Comparison of ENCODE assay signal across 4 cellular contexts in genomic region chr5:49530-49929, GRCh38.
A peak's percentile ranks its signal among the peaks of the same experiment; 100 is the strongest.
TF ChIP-seq lines count a peak whose summit lies in the region.
"Not testable (repeated sequence)": the region's sequence is repeated elsewhere in the genome, so short reads cannot be mapped to it uniquely, and the experiment has no call there.

No MANE protein-coding gene starts in this region.

TF ChIP-seq in A549, 52 proteins besides CTCF, POLR2A, EP300 and RAD21:
- TF ChIP-seq ESRRA (IDR thresholded peaks at IDR 0.05; ENCODE audit: borderline replicate concordance, low read length), result peak; percentile 20; the same call in 1 of the 2 replicates
TF ChIP-seq in A549: peak in this region for 1; not testable (repeated sequence) for 51.

TF ChIP-seq in HCT116, 20 proteins besides CTCF, POLR2A, EP300 and RAD21:
- TF ChIP-seq ELF1 (IDR thresholded peaks at IDR 0.05; ENCODE audit: borderline replicate concordance, low read depth), result peak; percentile 29; the same call in 1 of the 2 replicates

TF ChIP-seq in K562, 482 proteins besides CTCF, POLR2A, EP300 and RAD21:
- TF ChIP-seq ESRRA (IDR thresholded peaks at IDR 0.05; ENCODE audit: borderline replicate concordance, low read depth) (peak; percentile 95), NR2C1 (IDR thresholded peaks at IDR 0.05) (peak; percentile 97), NR2C1 (tag; IDR thresholded peaks at IDR 0.05) (peak; percentile 95), GABPB1 (CRISPR knock-in tag; IDR thresholded peaks at IDR 0.05) (peak; percentile 76; the same call in 1 of the 2 replicates), NR2C2 (CRISPR knock-in tag; IDR thresholded peaks at IDR 0.05) (peak; percentile 92), NR2C2 (tag; IDR thresholded peaks at IDR 0.05) (peak; percentile 98), MTA2 (IDR thresholded peaks at IDR 0.05; ENCODE audit: low read depth) (0 out of 2 replicates have a peak, but pooled peaks have one; percentile 19), ZBTB7A (IDR thresholded peaks at IDR 0.05; ENCODE audit: borderline replicate concordance, control insufficient read depth, low read depth, low read length) (0 out of 2 replicates have a peak, but pooled peaks have one; percentile 26), GABPA (tag; conservative IDR thresholded peaks at IDR 0.05; ENCODE audit: low read depth) (peak; percentile 77), ELF1 (tag; IDR thresholded peaks at IDR 0.05) (peak; percentile 83), ZBTB40 (IDR thresholded peaks at IDR 0.05) (peak; percentile 78), TRIM24 (IDR thresholded peaks at IDR 0.05) (peak in 1 of 2 experiments; percentile 29; a peak in 1 of 4 replicates)
- not testable (repeated sequence) for TF ChIP-seq ZBTB40 (CRISPR knock-in tag; IDR thresholded peaks at IDR 0.05)

TF ChIP-seq in HepG2, 621 proteins besides CTCF, POLR2A, EP300 and RAD21:
- TF ChIP-seq NR2C2 (CRISPR knock-in tag; IDR thresholded peaks at IDR 0.05; ENCODE audit: borderline replicate concordance) (peak; percentile 75), NR2F6 (IDR thresholded peaks at IDR 0.05) (peak; percentile 58; the same call in 1 of the 2 replicates)
- not testable (repeated sequence) for TF ChIP-seq NR2F6 (CRISPR knock-in tag; IDR thresholded peaks at IDR 0.05)
